2 cellular contexts compared by ENCODE assay signal in genomic region chr16:1980770-1981087, GRCh38.
TF ChIP-seq lines count a peak whose summit lies in the region.

No MANE protein-coding gene starts in this region.

TF ChIP-seq in GM12891, 5 proteins besides CTCF, POLR2A, EP300 and RAD21:
- TF ChIP-seq TAF1 (IDR thresholded peaks at IDR 0.05; ENCODE audit: low read depth, low read length) (no peak), PAX5 (IDR thresholded peaks at IDR 0.05; ENCODE audit: insufficient read depth, low read length, severe bottlenecking) (no peak), POU2F2 (IDR thresholded peaks at IDR 0.05; ENCODE audit: low read depth, low read length) (no peak), POLR2AphosphoS5 (IDR thresholded peaks at IDR 0.05; ENCODE audit: low read depth, low read length) (no peak), SPI1 (IDR thresholded peaks at IDR 0.05; ENCODE audit: low read depth, low read length) (no peak)

TF ChIP-seq in endothelial cell of umbilical vein, 7 proteins besides CTCF, POLR2A, EP300 and RAD21:
- no peak for TF ChIP-seq FOS (IDR thresholded peaks at IDR 0.05; ENCODE audit: borderline replicate concordance, insufficient read depth, low read length)
- peak; percentile 10 for TF ChIP-seq POLR2AphosphoS5 (IDR thresholded peaks at IDR 0.05; ENCODE audit: insufficient read depth, low read depth, low read length)
